16 cellular contexts compared by ENCODE assay signal in the genomic region with DNA sequence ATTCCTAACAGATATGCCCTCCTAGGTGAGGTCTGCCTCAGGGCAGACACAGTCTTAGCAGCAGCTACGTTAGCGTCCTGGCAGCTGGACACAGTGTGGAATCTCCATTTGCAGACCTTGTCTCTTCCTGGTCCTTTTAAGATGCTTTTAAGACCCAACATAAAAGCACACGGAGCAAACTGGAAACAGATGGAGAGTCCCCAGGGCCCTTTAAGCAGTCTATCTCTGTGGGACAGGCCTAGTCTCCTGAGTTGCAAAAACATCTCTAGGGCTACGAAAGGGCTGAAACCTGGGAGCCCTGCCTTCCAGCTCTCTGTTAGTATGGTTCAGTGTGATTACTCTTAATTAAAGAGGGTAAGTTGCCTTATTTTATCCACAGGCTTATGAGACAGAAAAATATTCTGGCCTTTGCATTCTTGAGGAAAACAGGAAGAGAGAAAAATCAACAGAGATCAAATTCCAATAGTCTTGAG.
DNase-seq lines count a peak whose midpoint lies in the region; FAIRE-seq and TF ChIP-seq lines count a peak whose summit lies in the region.
"Had no signal": no experiment of that assay in that cellular context is flagged by ENCODE, and none has a peak within 500 bp of the region (broad histone marks: within the 10 kb centered on the region; RNA-seq: fewer than 3 reads in every experiment).

No MANE protein-coding gene starts in this region.

- TF ChIP-seq CTCF in RWPE1 (conservative IDR thresholded peaks at IDR 0.05; ENCODE audit: low read depth) (no peak), endothelial cell of umbilical vein (IDR thresholded peaks at IDR 0.05; ENCODE audit: extremely low read depth in 1 of 2, insufficient read depth in 1 of 2, low read depth in 1 of 2, low read length in 2 of 2) (no peak), parathyroid adenoma (IDR thresholded peaks at IDR 0.05) (no peak), Peyer's patch (IDR thresholded peaks at IDR 0.05) (no peak), thyroid gland (IDR thresholded peaks at IDR 0.05) (no peak)

- no peaks in the 10 kb centered on the region for H4K20me1 ChIP-seq in endothelial cell of umbilical vein (replicated peaks; ENCODE audit: control insufficient read depth, extremely low read depth, insufficient read depth, low read length)

- H3K36me3 ChIP-seq in endothelial cell of umbilical vein (ENCODE audit: control insufficient read depth in 2 of 2, extremely low read depth in 1 of 2, insufficient read depth in 2 of 2, low read length in 2 of 2) (no peaks in the 10 kb centered on the region), parathyroid adenoma (ENCODE audit: control insufficient read depth, insufficient read depth, low read length) (no peaks in the 10 kb centered on the region), Peyer's patch (no peaks in the 10 kb centered on the region), thyroid gland (no peaks in the 10 kb centered on the region)
- H3K36me3 ChIP-seq: esophagus muscularis mucosa had no signal

- peaks cover 59% of the 10 kb centered on the region for H3K4me1 ChIP-seq in endothelial cell of umbilical vein (ENCODE audit: control insufficient read depth, extremely low read depth, insufficient read depth, low read length)
- H3K4me1 ChIP-seq in parathyroid adenoma = peaks cover 9% of the 10 kb centered on the region
- no peaks in the 10 kb centered on the region for H3K4me1 ChIP-seq in Peyer's patch
- peaks cover 0 to 5% of the 10 kb centered on the region in 2 donors for H3K4me1 ChIP-seq in thyroid gland

- H3K4me3 ChIP-seq in endothelial cell of umbilical vein (replicated peaks in 1 of 3; ENCODE audit: insufficient read depth in 1 of 3, low read depth in 1 of 3, low read length in 3 of 3) (no peak overlapping the region), parathyroid adenoma (ENCODE audit: low read depth, low read length) (no peak overlapping the region), Peyer's patch (no peak overlapping the region), thyroid gland (replicated peaks in 1 of 3) (no peak overlapping the region)
- H3K4me3 ChIP-seq: esophagus muscularis mucosa, mucosa of descending colon had no signal

- no peaks in the 10 kb centered on the region for H3K4me1 Mint-ChIP-seq in immature natural killer cell
- H3K4me1 Mint-ChIP-seq: activated T-helper 17 cell treated with anti-CD3 and anti-CD28 coated beads, Interleukin-2, amount 50 U/mL, for 72 hours had no signal

- FAIRE-seq in endothelial cell of umbilical vein (lab: Jason Lieb, UNC) = peak; percentile 8
- FAIRE-seq: bronchial epithelial cell had no signal

- peaks cover 0 to 5% (median 4%) of the 10 kb centered on the region in 3 donors for H3K36me3 Mint-ChIP-seq in immature natural killer cell
- H3K36me3 Mint-ChIP-seq: CD4-positive, CD25-positive, alpha-beta regulatory T cell had no signal

- H3K4me3 Mint-ChIP-seq in immature natural killer cell = no peak overlapping the region
- H3K4me3 Mint-ChIP-seq: activated T-helper 17 cell treated with anti-CD3 and anti-CD28 coated beads, Interleukin-2, amount 50 U/mL, for 72 hours; CD4-positive, CD25-positive, alpha-beta regulatory T cell had no signal

- H3K9ac ChIP-seq in endothelial cell of umbilical vein (replicated peaks; ENCODE audit: extremely low read depth, insufficient read depth, low read length) = peak overlapping the region; percentile 51
- H3K9ac ChIP-seq in parathyroid adenoma = no peak overlapping the region

- H3K27me3 Mint-ChIP-seq in immature natural killer cell (ENCODE audit: low read depth in 3 of 3) = peaks cover 0 to 3% (median 0%) of the 10 kb centered on the region in 3 donors
- H3K27me3 Mint-ChIP-seq: activated T-helper 17 cell treated with anti-CD3 and anti-CD28 coated beads, Interleukin-2, amount 50 U/mL, for 72 hours had no signal

- H3K9me1 ChIP-seq in endothelial cell of umbilical vein (replicated peaks; ENCODE audit: control insufficient read depth, extremely low read depth, insufficient read depth, low read length) = no peaks in the 10 kb centered on the region

- TF ChIP-seq POLR2A in endothelial cell of umbilical vein (IDR thresholded peaks at IDR 0.05; ENCODE audit: low read depth, low read length) (no peak), Peyer's patch (IDR thresholded peaks at IDR 0.05) (no peak), thyroid gland (IDR thresholded peaks at IDR 0.05) (no peak)

- 74 to 76% methylated on average over 4 of the region's 4 CpGs for WGBS in thyroid gland, 2 donors

- H3K27ac Mint-ChIP-seq in immature natural killer cell = no peak overlapping the region
- H3K27ac Mint-ChIP-seq: activated T-helper 17 cell treated with anti-CD3 and anti-CD28 coated beads, Interleukin-2, amount 50 U/mL, for 72 hours; CD4-positive, CD25-positive, alpha-beta regulatory T cell had no signal

- CTCF ChIA-PET in RWPE1 (lab: Yijun Ruan, JAX) (interaction anchor here (0.6 kb wide), 1 partner anchor 545 kb away, joined by 3 read pairs; no protein-coding TSS in a partner anchor), endothelial cell of umbilical vein (lab: Charles Lee) (interaction anchor here (1.4 to 3.1 kb wide), 2 partner anchors 37 to 134 kb away, joined by 3 to 13 read pairs; no protein-coding TSS in a partner anchor)

- BruUV-seq in endothelial cell of umbilical vein (replicated peaks; lab: Mats Ljungman, UMichigan) = TSS peak; percentile 4

- H3K27ac ChIP-seq in RWPE1 = peak overlapping the region; percentile 13; the same call in 1 of the 2 replicates
- H3K27ac ChIP-seq in endothelial cell of umbilical vein (ENCODE audit: insufficient read depth, low read depth, low read length) = peak overlapping the region; percentile 97
- no peak overlapping the region for H3K27ac ChIP-seq in parathyroid adenoma
- H3K27ac ChIP-seq in Peyer's patch = no peak overlapping the region
- H3K27ac ChIP-seq in thyroid gland = peak overlapping the region in 1 of 3 donors; percentile 3
- H3K27ac ChIP-seq: esophagus muscularis mucosa had no signal

- POLR2A ChIA-PET in RWPE1 (lab: Yijun Ruan, JAX; ENCODE audit: low non-redundant PET) (no interaction called here), endothelial cell of umbilical vein (lab: Charles Lee) (no interaction called here)

- H3K4me2 ChIP-seq in endothelial cell of umbilical vein (ENCODE audit: insufficient read depth, low read length) = peak overlapping the region; percentile 27
- peak overlapping the region; percentile 10 for H3K4me2 ChIP-seq in parathyroid adenoma (ENCODE audit: low read length)

- DNase-seq in GM04503 (ENCODE audit: low read depth) = peak; percentile 44
- DNase-seq in RWPE1 (ENCODE audit: low spot score) = no peak
- peak; percentile 62 for DNase-seq in endothelial cell of umbilical vein (ENCODE audit: low read depth, low spot score)
- no peak for DNase-seq in immature natural killer cell
- DNase-seq in Peyer's patch = no peak
- no peak for DNase-seq in DMS79 (lab: John Stamatoyannopoulos, UW)
- DNase-seq in thyroid gland = no peak
- DNase-seq: activated CD4-positive, alpha-beta T cell treated with anti-CD3 and anti-CD28 coated beads, Interleukin-2, amount 50 U/mL, for 48 hours; CD4-positive, CD25-positive, alpha-beta regulatory T cell; mucosa of descending colon; NCI-H187; T1000 had no signal

- no peaks in the 10 kb centered on the region for H3K27me3 ChIP-seq in endothelial cell of umbilical vein (ENCODE audit: control insufficient read depth in 2 of 2, insufficient read depth in 2 of 2, low read length in 2 of 2)
- H3K27me3 ChIP-seq in parathyroid adenoma (ENCODE audit: control insufficient read depth, insufficient read depth, low read length) = no peaks in the 10 kb centered on the region
- H3K27me3 ChIP-seq in Peyer's patch = no peaks in the 10 kb centered on the region
- no peaks in the 10 kb centered on the region for H3K27me3 ChIP-seq in thyroid gland
- H3K27me3 ChIP-seq: esophagus muscularis mucosa had no signal

- intact Hi-C loops in endothelial cell of umbilical vein (cut with micrococcal nuclease) = loop anchor here (5.0 kb wide), 2 partner anchors 52 to 308 kb away; no protein-coding TSS in a partner anchor
- intact Hi-C loops in thyroid gland (cut with DNase I) = no loop called here

- H3K9me3 Mint-ChIP-seq in immature natural killer cell = no peaks in the 10 kb centered on the region

- H2AFZ ChIP-seq in endothelial cell of umbilical vein (ENCODE audit: low read depth, low read length) (peak overlapping the region; percentile 21), parathyroid adenoma (peak overlapping the region; percentile 62)

- dilution Hi-C loops in endothelial cell of umbilical vein (cut with MboI; ENCODE audit: extremely low pct_ligation_motif_present, low sequenced_read_pairs) = no loop called here

- H3K9me3 ChIP-seq in endothelial cell of umbilical vein (replicated peaks; ENCODE audit: control insufficient read depth, insufficient read depth, low read length) (no peaks in the 10 kb centered on the region), parathyroid adenoma (ENCODE audit: control insufficient read depth, low read length) (no peaks in the 10 kb centered on the region), Peyer's patch (no peaks in the 10 kb centered on the region), thyroid gland (no peaks in the 10 kb centered on the region)
- H3K9me3 ChIP-seq: esophagus muscularis mucosa, mucosa of descending colon had no signal

- no peaks in the 10 kb centered on the region for H3K79me2 ChIP-seq in endothelial cell of umbilical vein (ENCODE audit: control insufficient read depth, insufficient read depth, low read length)
- no peaks in the 10 kb centered on the region for H3K79me2 ChIP-seq in parathyroid adenoma

TF ChIP-seq in endothelial cell of umbilical vein, 7 proteins besides CTCF, POLR2A, EP300 and RAD21:
- no peak for TF ChIP-seq GATA2 (IDR thresholded peaks at IDR 0.05; ENCODE audit: insufficient read depth, insufficient read length, low read depth, low read length)
- TF ChIP-seq FOS (IDR thresholded peaks at IDR 0.05; ENCODE audit: borderline replicate concordance, insufficient read depth, low read length) = no peak
- no peak for TF ChIP-seq MAX (IDR thresholded peaks at IDR 0.05; ENCODE audit: insufficient read depth, insufficient read length)
- no peak for TF ChIP-seq JUN (IDR thresholded peaks at IDR 0.05; ENCODE audit: borderline replicate concordance, insufficient read depth, insufficient read length, low read depth)
- no peak for TF ChIP-seq MYC (IDR thresholded peaks at IDR 0.05; ENCODE audit: low read depth, low read length)
- no peak for TF ChIP-seq POLR2AphosphoS5 (IDR thresholded peaks at IDR 0.05; ENCODE audit: insufficient read depth, low read depth, low read length)
- TF ChIP-seq EZH2 (IDR thresholded peaks at IDR 0.05; ENCODE audit: borderline replicate concordance, low read depth, low read length, severe bottlenecking) = no peak

Comparison
In these comparisons a context has a peak if more than half of its experiments do, and no peak if none do; other contexts are left out.
1. DNase-seq: peak in GM04503 (single experiment) and endothelial cell of umbilical vein (single experiment); none in RWPE1 (single experiment), immature natural killer cell (0 of 3), Peyer's patch (0 of 3), DMS79 (single experiment) and thyroid gland (0 of 2).
2. H3K27ac ChIP-seq: peak in RWPE1 (single experiment) and endothelial cell of umbilical vein (single experiment); none in parathyroid adenoma (single experiment) and Peyer's patch (0 of 4).